8 cellular contexts compared by ENCODE assay signal in genomic region chr18:35582899-35583558, GRCh38. TPM values are rescaled to one million over a fixed set of nuclear protein-coding genes. Genes with fewer than 3 reads are reported as not detected.
DNase-seq lines count a peak whose midpoint lies in the region; ATAC-seq and TF ChIP-seq lines count a peak whose summit lies in the region.

No MANE protein-coding gene starts in this region.

- POLR2A ChIA-PET in OCI-LY7 (lab: Charles Lee) = interaction anchor here (0.7 kb wide), 2 partner anchors 34 to 194 kb away, joined by 3 read pairs; no protein-coding TSS in a partner anchor

- no peak for DNase-seq in activated naive CD4-positive, alpha-beta T cell treated with Interleukin-2 at 50 U/mL for 16 hours
- peak; percentile 16 for DNase-seq in OCI-LY7 (ENCODE audit: low spot score)
- peak; percentile 25 for DNase-seq in fibroblast of mammary gland (ENCODE audit: low read depth)

- no peaks in the 10 kb centered on the region for H3K9me3 Mint-ChIP-seq in activated naive CD4-positive, alpha-beta T cell treated with anti-CD3 and anti-CD28 coated beads, Interleukin-2, amount 50 U/mL, for 24 hours

- H3K4me3 Mint-ChIP-seq in activated naive CD4-positive, alpha-beta T cell treated with anti-CD3 and anti-CD28 coated beads, Interleukin-2, amount 50 U/mL, for 24 hours = peak overlapping the region; percentile 89

- no peak for TF ChIP-seq CTCF in OCI-LY7 (conservative IDR thresholded peaks at IDR 0.05; ENCODE audit: low read length)
- no peak for TF ChIP-seq CTCF in fibroblast of mammary gland (conservative IDR thresholded peaks at IDR 0.05; ENCODE audit: control insufficient read depth, insufficient read depth, low read depth, low read length)

- H3K9ac ChIP-seq in skeletal muscle satellite cell (ENCODE audit: low read depth, low read length) = peak overlapping the region; percentile 92

- ATAC-seq in GM21367 (IDR thresholded peaks at IDR 0.05; ENCODE audit: unreplicated experiment) = no peak
- ATAC-seq in GM18868 (IDR thresholded peaks at IDR 0.05; ENCODE audit: unreplicated experiment) = no peak
- ATAC-seq in GM21360 (IDR thresholded peaks at IDR 0.05; ENCODE audit: unreplicated experiment) = no peak

- peaks cover 18% of the 10 kb centered on the region for H3K4me1 ChIP-seq in OCI-LY7 (ENCODE audit: insufficient read depth, low read length, poor library complexity, severe bottlenecking)
- peaks cover 11% of the 10 kb centered on the region for H3K4me1 ChIP-seq in skeletal muscle satellite cell (ENCODE audit: control insufficient read depth, insufficient read depth, low read length)

- H3K36me3 Mint-ChIP-seq in activated naive CD4-positive, alpha-beta T cell treated with anti-CD3 and anti-CD28 coated beads, Interleukin-2, amount 50 U/mL, for 24 hours = peaks cover 1% of the 10 kb centered on the region

- H3K4me3 ChIP-seq in OCI-LY7 (ENCODE audit: low read depth, low read length, poor library complexity, severe bottlenecking) = peak overlapping the region; percentile 82
- H3K4me3 ChIP-seq in fibroblast of mammary gland (ENCODE audit: control insufficient read depth, low read depth, low read length) = peak overlapping the region; percentile 73
- peak overlapping the region; percentile 78 for H3K4me3 ChIP-seq in skeletal muscle satellite cell (ENCODE audit: low read length)

- H3K27ac ChIP-seq in OCI-LY7 (ENCODE audit: low read depth, low read length, poor library complexity, severe bottlenecking) = no peak overlapping the region

- H3K27me3 ChIP-seq in skeletal muscle satellite cell (ENCODE audit: control insufficient read depth, insufficient read depth, low read length) = no peaks in the 10 kb centered on the region

- H3K9me2 ChIP-seq in OCI-LY7 (ENCODE audit: insufficient read depth, low read length) = no peaks in the 10 kb centered on the region

- H3K79me2 ChIP-seq in OCI-LY7 (ENCODE audit: insufficient read depth, low read depth, low read length) = peaks cover 27% of the 10 kb centered on the region; the same call in 1 of the 2 replicates

- H3K4me1 Mint-ChIP-seq in activated naive CD4-positive, alpha-beta T cell treated with anti-CD3 and anti-CD28 coated beads, Interleukin-2, amount 50 U/mL, for 24 hours = peaks cover 43% of the 10 kb centered on the region

- H2AFZ ChIP-seq in OCI-LY7 (ENCODE audit: low read length) = no peak overlapping the region

- H3K4me2 ChIP-seq in OCI-LY7 (ENCODE audit: low read length) = peak overlapping the region; percentile 98
- peak overlapping the region; percentile 87 for H3K4me2 ChIP-seq in skeletal muscle satellite cell (ENCODE audit: low read length)

- no peaks in the 10 kb centered on the region; the same call in 1 of the 2 replicates for H4K20me1 ChIP-seq in OCI-LY7 (ENCODE audit: insufficient read depth, low read length)

- intact Hi-C loops in OCI-LY7 (cut with micrococcal nuclease; ENCODE audit: unreplicated experiment) = loop anchor here (5.0 to 10.0 kb wide), 2 partner anchors 171 to 392 kb away; partner anchors contain the start of gene RMP24

- peak overlapping the region; percentile 33 for H3K27ac Mint-ChIP-seq in activated naive CD4-positive, alpha-beta T cell treated with anti-CD3 and anti-CD28 coated beads, Interleukin-2, amount 50 U/mL, for 24 hours

- BruUV-seq in OCI-LY7 (replicated peaks; lab: Mats Ljungman, UMichigan) = no TSS peak

- peaks cover 12% of the 10 kb centered on the region; the same call in 1 of the 2 replicates for H3K9me3 ChIP-seq in OCI-LY7 (ENCODE audit: low read length)
- no peaks in the 10 kb centered on the region for H3K9me3 ChIP-seq in skeletal muscle satellite cell (replicated peaks; ENCODE audit: low read length)

- CTCF ChIA-PET in OCI-LY7 (lab: Charles Lee; ENCODE audit: unreplicated experiment) = no interaction called here

- no peaks in the 10 kb centered on the region; the same call in 1 of the 2 replicates for H3K36me3 ChIP-seq in OCI-LY7 (ENCODE audit: insufficient read depth, low read length)
- H3K36me3 ChIP-seq in skeletal muscle satellite cell (ENCODE audit: insufficient read depth, low read length) = peaks cover 5% of the 10 kb centered on the region

- H3K27me3 Mint-ChIP-seq in activated naive CD4-positive, alpha-beta T cell treated with anti-CD3 and anti-CD28 coated beads, Interleukin-2, amount 50 U/mL, for 24 hours = peaks cover 1% of the 10 kb centered on the region

RNA-seq across cellular contexts. Expression of gene GALNT1, which starts 1.5 kb away (rescaled TPM):
- 22.0 and 27.7 TPM in 2 replicates for total RNA-seq in OCI-LY7 (2014; rRNA removed; shearing (Covaris generic))
- 32.8 and 37.2 TPM in 2 replicates for total RNA-seq in OCI-LY7 (2022)
- total RNA-seq in skeletal muscle satellite cell (2012; rRNA removed) = 49.8 and 65.9 TPM in 2 replicates
